Comparison of ENCODE assay signal across 21 cellular contexts in genomic region chr1:187009320-187009719, GRCh38.
DNase-seq lines count a peak whose midpoint lies in the region; ATAC-seq, FAIRE-seq and TF ChIP-seq lines count a peak whose summit lies in the region.
"Had no signal": no experiment of that assay in that cellular context is flagged by ENCODE, and none has a peak within 500 bp of the region (broad histone marks: within the 10 kb centered on the region; RNA-seq: fewer than 3 reads in every experiment).

No MANE protein-coding gene starts in this region.

- 61% methylated on average over 2 of the region's 2 CpGs; no CpG with 5 or more reads in 1 of the 2 experiments for WGBS in H1 (ENCODE audit: extremely low coverage in 1 of 2, insufficient coverage in 1 of 2, insufficient read length in 1 of 2, insufficient replicate concordance in 2 of 2, low coverage in 1 of 2, low lambda C conversion rate in 2 of 2, missing lambda C conversion rate in 1 of 2), 2 experiments

- no peak overlapping the region for H3K4ac ChIP-seq in H1 (replicated peaks; ENCODE audit: insufficient read length, low read depth, low read length)

- no peak overlapping the region for H3K18ac ChIP-seq in H1 (ENCODE audit: extremely low read depth, low read length)

- H2BK15ac ChIP-seq in H1 (ENCODE audit: low read length) = no peak overlapping the region

- H3K9me3 ChIP-seq in HUES48 (ENCODE audit: control insufficient read depth, insufficient read depth, low read length) (peaks cover 24% of the 10 kb centered on the region), NT2/D1 (ENCODE audit: insufficient read depth, low read length) (peaks cover 55% of the 10 kb centered on the region), H1 (ENCODE audit: insufficient read depth in 2 of 2, low read depth in 1 of 2, low read length in 1 of 2) (peaks cover 12 to 13% of the 10 kb centered on the region in 2 experiments)
- H3K9me3 ChIP-seq: HAP-1, SJSA1 had no signal

- no peaks in the 10 kb centered on the region for H3K27me3 ChIP-seq in HUES48 (ENCODE audit: control insufficient read depth, insufficient read depth, low read length)
- no peaks in the 10 kb centered on the region for H3K27me3 ChIP-seq in NT2/D1 (ENCODE audit: insufficient read depth, insufficient read length)
- no peaks in the 10 kb centered on the region for H3K27me3 ChIP-seq in H1 (replicated peaks in 1 of 4; ENCODE audit: control insufficient read depth in 3 of 4, extremely low read depth in 1 of 4, insufficient read depth in 3 of 4, low read length in 3 of 4)
- H3K27me3 ChIP-seq: BLaER1, SJSA1 had no signal

- TF ChIP-seq RAD21 in H1 (IDR thresholded peaks at IDR 0.05 in 1 of 2, conservative IDR thresholded peaks at IDR 0.05 in 1 of 2; ENCODE audit: low read depth in 2 of 2, low read length in 2 of 2) = no peak

- H3K56ac ChIP-seq in H1 (replicated peaks; ENCODE audit: insufficient read length, low read depth, low read length) = no peak overlapping the region

- H3K4me1 ChIP-seq in HUES48 (ENCODE audit: control insufficient read depth, insufficient read depth, low read length) (peaks cover 11% of the 10 kb centered on the region), NT2/D1 (ENCODE audit: insufficient read depth, insufficient read length) (no peaks in the 10 kb centered on the region), H1 (replicated peaks in 1 of 4; ENCODE audit: control insufficient read depth in 3 of 4, insufficient read depth in 4 of 4, low read length in 3 of 4) (peaks cover 0 to 4% (median 1%) of the 10 kb centered on the region in 4 experiments; a peak in 2 of 7 replicates)
- H3K4me1 ChIP-seq: BLaER1, SJSA1 had no signal

- H2BK20ac ChIP-seq in H1 (ENCODE audit: low read length) = no peak overlapping the region

- H3K79me1 ChIP-seq in H1 (ENCODE audit: low read depth, low read length) = no peaks in the 10 kb centered on the region

- no peak overlapping the region for H3K4me3 ChIP-seq in HUES48 (ENCODE audit: low read depth, low read length)
- no peak overlapping the region for H3K4me3 ChIP-seq in NT2/D1 (ENCODE audit: insufficient read length, low read depth)
- H3K4me3 ChIP-seq in H1 (ENCODE audit: extremely low read depth in 1 of 4, insufficient read depth in 2 of 4, low read depth in 3 of 4, low read length in 4 of 4) = 0 out of 8 replicates have a peak overlapping the region, but pooled peaks of 1 of the 4 experiments have one; percentile 5
- H3K4me3 ChIP-seq: BLaER1, HAP-1, PC-9, SJSA1 had no signal

- H2BK120ac ChIP-seq in H1 (replicated peaks; ENCODE audit: low read depth, low read length) = no peak overlapping the region

- no peak for TF ChIP-seq POLR2A in H1 (IDR thresholded peaks at IDR 0.05; ENCODE audit: control extremely low read depth in 1 of 2, low read depth in 2 of 2, low read length in 2 of 2)

- H3K36me3 ChIP-seq in HUES48 (ENCODE audit: control insufficient read depth, insufficient read depth, low read length) (no peaks in the 10 kb centered on the region), NT2/D1 (ENCODE audit: insufficient read depth, insufficient read length, low read length) (no peaks in the 10 kb centered on the region), H1 (ENCODE audit: control insufficient read depth in 2 of 4, insufficient read depth in 4 of 4, low read length in 3 of 4) (peaks cover 0 to 3% (median under 1%) of the 10 kb centered on the region in 4 experiments; a peak in 2 of 8 replicates)
- H3K36me3 ChIP-seq: BLaER1, HAP-1, SJSA1 had no signal

- TF ChIP-seq EP300 in H1 (IDR thresholded peaks at IDR 0.05; ENCODE audit: borderline replicate concordance in 1 of 2, low read depth in 2 of 2, low read length in 2 of 2) = no peak

- CTCF ChIA-PET in H1 (lab: Charles Lee; ENCODE audit: partially characterized antibody) = interaction anchor here (1.0 kb wide), 1 partner anchor 25 kb away, joined by 3 read pairs; no protein-coding TSS in a partner anchor

- no peaks in the 10 kb centered on the region for H3K79me2 ChIP-seq in H1 (ENCODE audit: control insufficient read depth in 1 of 2, insufficient read depth in 2 of 2, low read length in 2 of 2)

- H2BK5ac ChIP-seq in H1 (ENCODE audit: low read depth, low read length) = no peak overlapping the region

- H4K20me1 ChIP-seq in H1 (replicated peaks in 1 of 2; ENCODE audit: control insufficient read depth in 1 of 2, insufficient read depth in 2 of 2, low read length in 2 of 2) = no peaks in the 10 kb centered on the region
- H4K20me1 ChIP-seq: BLaER1 had no signal

- no peak for ATAC-seq in GM18867 (IDR thresholded peaks at IDR 0.05; ENCODE audit: unreplicated experiment)

- no peak for FAIRE-seq in H1 (lab: Jason Lieb, UNC)
- FAIRE-seq: A204.1 had no signal

- no peak overlapping the region for H4K91ac ChIP-seq in H1 (replicated peaks; ENCODE audit: insufficient read length, low read length)

- H2AK5ac ChIP-seq in H1 (ENCODE audit: low read depth, low read length) = no peak overlapping the region

- H2BK12ac ChIP-seq in H1 (ENCODE audit: low read depth, low read length) = no peak overlapping the region

- H3K23ac ChIP-seq in H1 (ENCODE audit: insufficient read length) = no peak overlapping the region

- DNase-seq in COR-L47 (lab: John Stamatoyannopoulos, UW) = peak; percentile 27
- DNase-seq in NT2/D1 (ENCODE audit: low read depth, low spot score) = peak; percentile 65
- peak in 1 of 2 experiments; percentile 13 for DNase-seq in H1 (ENCODE audit: low read depth in 1 of 2, low spot score in 2 of 2)
- no peak for DNase-seq in COLO829 (ENCODE audit: low spot score)
- no peak for DNase-seq in HCEC 1CT
- DNase-seq in AG20443 (ENCODE audit: low spot score) = no peak
- DNase-seq: CD8-positive, alpha-beta memory T cell; DMS79 treated with DMSO at 0.1 percent for 48 hours; NCI-H1105 treated with DMSO at 0.1 percent for 48 hours; NCI-H1694; NCI-H2081 treated with DMSO at 0.1 percent for 48 hours; NCI-H446 treated with DMSO at 0.1 percent for 48 hours; NCI-H774; PC-9 had no signal

- H2AFZ ChIP-seq in H1 (ENCODE audit: low read length) = no peak overlapping the region
- H2AFZ ChIP-seq: PC-9 had no signal

- H3K27ac ChIP-seq in HUES48 (ENCODE audit: low read depth, low read length) (peak overlapping the region; percentile 69), H1 (ENCODE audit: low read depth, low read length) (no peak overlapping the region)
- H3K27ac ChIP-seq: BLaER1, PC-9, RWPE1, SJSA1 had no signal

- no peak for TF ChIP-seq CTCF in H1 (IDR thresholded peaks at IDR 0.05; ENCODE audit: control extremely low read depth in 1 of 3, insufficient read depth in 1 of 3, low read depth in 1 of 3, low read length in 3 of 3)

- H4K5ac ChIP-seq in H1 (ENCODE audit: insufficient read length, low read depth, low read length) = peak overlapping the region; percentile 37

- no peak overlapping the region for H3K9ac ChIP-seq in HUES48 (ENCODE audit: low read depth, low read length)
- no peak overlapping the region for H3K9ac ChIP-seq in NT2/D1 (ENCODE audit: insufficient read length, low read depth)
- no peak overlapping the region for H3K9ac ChIP-seq in H1 (replicated peaks in 1 of 4; ENCODE audit: extremely low read depth in 1 of 4, low read depth in 3 of 4, low read length in 3 of 4)
- H3K9ac ChIP-seq: BLaER1 had no signal

- POLR2A ChIA-PET in H1 (lab: Charles Lee; ENCODE audit: partially characterized antibody) = no interaction called here

- H3K23me2 ChIP-seq in H1 (ENCODE audit: low read depth, low read length) = no peaks in the 10 kb centered on the region

- no peak overlapping the region for H4K8ac ChIP-seq in H1 (ENCODE audit: extremely low read depth, insufficient read depth, low read length)

- H3K14ac ChIP-seq in H1 (ENCODE audit: insufficient read length) = no peak overlapping the region

- H3K4me2 ChIP-seq in H1 (ENCODE audit: insufficient read depth in 1 of 2, low read depth in 2 of 2, low read length in 2 of 2) = no peak overlapping the region
- H3K4me2 ChIP-seq: BLaER1, PC-9 had no signal

TF ChIP-seq in H1, 55 proteins besides CTCF, POLR2A, EP300 and RAD21:
- TF ChIP-seq BACH1 (IDR thresholded peaks at IDR 0.05; ENCODE audit: low read length) = no peak
- TF ChIP-seq ZNF274 (IDR thresholded peaks at IDR 0.05; ENCODE audit: borderline replicate concordance, extremely low read depth, low read length) = no peak
- TF ChIP-seq CHD1 (IDR thresholded peaks at IDR 0.05; ENCODE audit: low read depth, low read length) = no peak
- no peak for TF ChIP-seq HDAC2 (IDR thresholded peaks at IDR 0.05; ENCODE audit: borderline replicate concordance in 1 of 2, low read depth in 2 of 2, low read length in 2 of 2)
- TF ChIP-seq HDAC6 (IDR thresholded peaks at IDR 0.05; ENCODE audit: low read depth, low read length) = no peak
- TF ChIP-seq ATF2 (IDR thresholded peaks at IDR 0.05; ENCODE audit: low read length) = no peak
- TF ChIP-seq POU5F1 (IDR thresholded peaks at IDR 0.05; ENCODE audit: low read depth, low read length) = no peak
- no peak for TF ChIP-seq ASH2L (IDR thresholded peaks at IDR 0.05; ENCODE audit: low read length)
- no peak for TF ChIP-seq EGR1 (IDR thresholded peaks at IDR 0.05; ENCODE audit: borderline replicate concordance, low read depth, low read length)
- no peak for TF ChIP-seq EZH2 (IDR thresholded peaks at IDR 0.05; ENCODE audit: low read depth, low read length, severe bottlenecking)
- no peak for TF ChIP-seq USF2 (IDR thresholded peaks at IDR 0.05; ENCODE audit: low read length)
- TF ChIP-seq YY1 (IDR thresholded peaks at IDR 0.05; ENCODE audit: low read depth, low read length) = no peak
- no peak for TF ChIP-seq TEAD4 (IDR thresholded peaks at IDR 0.05; ENCODE audit: low read depth, low read length)
- TF ChIP-seq CREB1 (IDR thresholded peaks at IDR 0.05) = no peak

Comparison
In these comparisons a context has a peak if more than half of its experiments do, and no peak if none do; other contexts are left out.
1. DNase-seq: peak in COR-L47 (single experiment) and NT2/D1 (single experiment); none in COLO829 (single experiment), HCEC 1CT (single experiment) and AG20443 (single experiment).